In genomic region chr1:205662135-205662725, GRCh38 we compare ENCODE assay signal across 25 cellular contexts. TPM values are rescaled to one million over a fixed set of nuclear protein-coding genes. Genes with fewer than 3 reads are reported as not detected.
DNase-seq lines count a peak whose midpoint lies in the region; ATAC-seq and TF ChIP-seq lines count a peak whose summit lies in the region.
"Had no signal": no experiment of that assay in that cellular context is flagged by ENCODE, and none has a peak within 500 bp of the region (broad histone marks: within the 10 kb centered on the region; RNA-seq: fewer than 3 reads in every experiment).

No MANE protein-coding gene starts in this region.

- no peaks in the 10 kb centered on the region for H4K20me1 ChIP-seq in osteoblast (ENCODE audit: insufficient read depth, low read length)

- no peak for ATAC-seq in HG03135 (IDR thresholded peaks at IDR 0.05; ENCODE audit: unreplicated experiment)
- ATAC-seq: activated T-helper 17 cell treated with anti-CD3 and anti-CD28 coated beads, Interleukin-2, amount 50 U/mL, for 72 hours; body of pancreas; lower lobe of right lung; stimulated activated naive B cell treated with anti-CD40 and anti-IgM and Interleukin-4, amounts not matched to agents 10 μg/mL and 1 μg/mL and 100 μg/mL, for 72 hours had no signal

- H2AFZ ChIP-seq in osteoblast (ENCODE audit: low read length) = no peak overlapping the region

- H3K4me2 ChIP-seq in osteoblast (ENCODE audit: insufficient read depth, low read length) = no peak overlapping the region

- peaks cover 20% of the 10 kb centered on the region for H3K36me3 ChIP-seq in iPS-15b (ENCODE audit: control insufficient read depth, insufficient read depth, low read length)
- no peaks in the 10 kb centered on the region for H3K36me3 ChIP-seq in osteoblast (ENCODE audit: insufficient read depth, low read length)
- H3K36me3 ChIP-seq: colonic mucosa, esophagus squamous epithelium, lower lobe of right lung, MG63, thyroid gland had no signal

- DNase-seq in NCI-H1694 (lab: John Stamatoyannopoulos, UW) (peak; percentile 28), NCI-H1694 treated with DMSO at 0.1 percent for 48 hours (lab: John Stamatoyannopoulos, UW) (no peak), NCI-H82 treated with DMSO at 0.1 percent for 48 hours (lab: John Stamatoyannopoulos, UW; ENCODE audit: unreplicated experiment) (peak; percentile 86), osteoblast (ENCODE audit: insufficient read length, low spot score, missing footprints) (no peak)
- DNase-seq in activated effector memory CD4-positive, alpha-beta T cell treated with anti-CD3 and anti-CD28 coated beads, Interleukin-2, amount 50 U/mL, for 16 hours = no peak
- DNase-seq: 8988T; activated CD4-positive, alpha-beta T cell treated with anti-CD3 and anti-CD28 coated beads, Interleukin-2, amount 10 ng/mL, durations not matched to agents 7 days and 5 days; AML-193; body of pancreas; colonic mucosa; COR-L47; EL; esophagus squamous epithelium; MG63; NCI-H1417 treated with DMSO at 0.1 percent for 48 hours; NCI-H774; Right ventricle myocardium superior; small intestine; stimulated activated naive B cell treated with anti-CD40 and anti-IgM and Interleukin-4, amounts not matched to agents 10 μg/mL and 1 μg/mL and 100 μg/mL, for 72 hours; thyroid gland had no signal

- peak overlapping the region; percentile 6 for H3K9ac ChIP-seq in iPS-15b (ENCODE audit: low read depth, low read length)

- H3K4me3 ChIP-seq in iPS-15b (ENCODE audit: low read depth, low read length) = no peak overlapping the region
- H3K4me3 ChIP-seq in osteoblast (ENCODE audit: insufficient read depth, low read length) = no peak overlapping the region
- H3K4me3 ChIP-seq: body of pancreas, colonic mucosa, esophagus squamous epithelium, lower lobe of right lung, MG63, thyroid gland had no signal

- H3K27me3 ChIP-seq in iPS-15b (ENCODE audit: control insufficient read depth, insufficient read depth, low read length) (no peaks in the 10 kb centered on the region), osteoblast (ENCODE audit: insufficient read depth, low read length) (no peaks in the 10 kb centered on the region)
- H3K27me3 ChIP-seq: body of pancreas, colonic mucosa, MG63, thyroid gland had no signal

- H3K4me1 ChIP-seq in iPS-15b (ENCODE audit: control insufficient read depth, insufficient read depth, low read length) (peaks cover 16% of the 10 kb centered on the region), osteoblast (ENCODE audit: insufficient read depth, low read length) (no peaks in the 10 kb centered on the region)

- no peaks in the 10 kb centered on the region for H3K79me2 ChIP-seq in osteoblast (ENCODE audit: insufficient read depth, low read length)

- H3K27ac ChIP-seq in temporal lobe (ENCODE audit: low read depth, low read length) (peak overlapping the region; percentile 61), osteoblast (ENCODE audit: low read depth, low read length) (no peak overlapping the region)
- H3K27ac ChIP-seq: body of pancreas, colonic mucosa, esophagus squamous epithelium, lower lobe of right lung, thyroid gland had no signal

- H3K9me3 ChIP-seq in iPS-15b (ENCODE audit: control insufficient read depth, insufficient read depth, low read length) (no peaks in the 10 kb centered on the region), osteoblast (ENCODE audit: low read depth, low read length) (no peaks in the 10 kb centered on the region)
- H3K9me3 ChIP-seq: body of pancreas, colonic mucosa, esophagus squamous epithelium, lower lobe of right lung, MG63, thyroid gland had no signal

- no peak for TF ChIP-seq CTCF in osteoblast (IDR thresholded peaks at IDR 0.05; ENCODE audit: extremely low read depth, low read depth, low read length)

RNA-seq across cellular contexts. Expression of gene SLC45A3, which starts 18.1 kb away (rescaled TPM):
- total RNA-seq in temporal lobe (1.2 TPM), osteoblast (1.1 and 1.5 TPM in 2 replicates)

RNA-seq across cellular contexts. Expression of gene ELK4, which starts 30.4 kb away (rescaled TPM):
- total RNA-seq in temporal lobe (9.1 TPM), osteoblast (27.1 and 30.4 TPM in 2 replicates)

Comparison
In these comparisons a context has a peak if more than half of its experiments do, and no peak if none do; other contexts are left out.
1. DNase-seq: peak in NCI-H1694 (single experiment) and NCI-H82 treated with DMSO at 0.1 percent for 48 hours (single experiment); none in NCI-H1694 treated with DMSO at 0.1 percent for 48 hours (single experiment), activated effector memory CD4-positive, alpha-beta T cell treated with anti-CD3 and anti-CD28 coated beads, Interleukin-2, amount 50 U/mL, for 16 hours (single experiment) and osteoblast (single experiment).